1 cellular context compared by ENCODE assay signal in the genomic region with DNA sequence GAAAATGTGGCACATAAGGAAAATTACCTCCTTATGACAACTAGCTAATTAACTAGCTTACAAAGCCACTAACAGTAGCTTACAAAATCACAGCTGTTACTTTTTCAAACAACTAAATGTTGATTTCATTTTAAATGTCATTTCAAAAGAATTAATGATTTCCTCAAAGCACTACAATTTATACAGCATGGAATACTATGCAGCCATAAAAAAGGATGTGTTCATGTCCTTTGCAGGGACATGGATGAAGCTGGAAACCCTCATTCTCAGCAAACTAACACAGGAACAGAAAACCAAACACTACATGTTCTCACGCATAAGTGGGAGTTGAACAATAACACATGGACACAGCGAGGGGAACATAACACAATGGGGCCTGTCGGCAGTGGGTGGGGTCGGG. TPM values are rescaled to one million over a fixed set of nuclear protein-coding genes. Genes with fewer than 3 reads are reported as not detected.
"Had no signal": no experiment of that assay in that cellular context is flagged by ENCODE, and none has a peak within 500 bp of the region (broad histone marks: within the 10 kb centered on the region; RNA-seq: fewer than 3 reads in every experiment).

No MANE protein-coding gene starts in this region.

RNA-seq across cellular contexts. Expression of gene RUNX2, which starts 50.4 kb away (rescaled TPM):
- total RNA-seq: HepG2 had no signal
- polyA plus RNA-seq: HepG2 had no signal
